In the genomic region with DNA sequence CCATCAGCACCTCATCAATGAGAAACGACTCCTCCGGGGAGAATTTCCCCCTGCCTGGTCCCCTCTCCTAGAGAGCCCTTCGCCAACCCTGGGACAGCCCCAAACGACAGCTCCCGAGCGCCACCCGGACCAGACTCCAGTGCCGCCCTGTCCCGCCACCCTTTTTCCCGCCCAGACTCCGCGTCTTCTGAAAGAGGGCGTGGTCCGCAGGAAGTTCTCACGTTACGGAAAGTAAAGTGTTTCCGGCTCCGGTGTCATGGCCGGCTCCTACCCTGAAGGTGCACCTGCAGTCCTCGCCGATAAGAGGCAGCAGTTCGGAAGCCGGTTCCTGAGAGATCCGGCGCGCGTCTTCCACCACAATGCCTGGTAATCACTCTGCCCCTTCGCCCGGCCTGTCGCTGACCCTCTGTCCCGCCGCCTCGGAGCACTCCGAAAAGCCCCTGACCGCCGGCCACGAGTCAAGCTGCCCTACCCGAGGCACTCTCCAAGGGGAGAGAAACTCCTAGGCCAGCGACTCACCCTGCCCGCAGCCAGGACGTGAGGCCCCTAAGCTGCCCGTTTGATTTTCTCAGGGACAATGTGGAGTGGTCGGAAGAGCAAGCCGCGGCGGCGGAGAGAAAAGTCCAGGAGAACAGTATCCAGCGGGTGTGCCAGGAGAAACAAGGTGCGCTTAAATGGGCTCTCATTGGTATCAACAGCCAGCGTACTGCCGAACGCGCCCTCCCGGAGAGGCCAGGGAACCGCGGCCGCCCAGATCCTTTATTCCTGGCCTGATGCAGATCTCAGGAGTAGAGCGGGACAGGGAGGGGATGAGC, we compare ENCODE assay signal across 8 cellular contexts. TPM values are rescaled to one million over a fixed set of nuclear protein-coding genes. Genes with fewer than 3 reads are reported as not detected.
DNase-seq lines count a peak whose midpoint lies in the region; ATAC-seq, FAIRE-seq and TF ChIP-seq lines count a peak whose summit lies in the region.
"Not testable (repeated sequence)": the region's sequence is repeated elsewhere in the genome, so short reads cannot be mapped to it uniquely, and the experiment has no call there.

A gene with protein sequence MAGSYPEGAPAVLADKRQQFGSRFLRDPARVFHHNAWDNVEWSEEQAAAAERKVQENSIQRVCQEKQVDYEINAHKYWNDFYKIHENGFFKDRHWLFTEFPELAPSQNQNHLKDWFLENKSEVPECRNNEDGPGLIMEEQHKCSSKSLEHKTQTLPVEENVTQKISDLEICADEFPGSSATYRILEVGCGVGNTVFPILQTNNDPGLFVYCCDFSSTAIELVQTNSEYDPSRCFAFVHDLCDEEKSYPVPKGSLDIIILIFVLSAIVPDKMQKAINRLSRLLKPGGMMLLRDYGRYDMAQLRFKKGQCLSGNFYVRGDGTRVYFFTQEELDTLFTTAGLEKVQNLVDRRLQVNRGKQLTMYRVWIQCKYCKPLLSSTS (plus strand): TSS at position 251 of the 815 bp plus-strand sequence. CDS start 6 bp downstream, at position 257.

- not testable (repeated sequence) for H3K27me3 ChIP-seq in WERI-Rb-1 (ENCODE audit: insufficient read depth, low read depth, severe bottlenecking); bronchial epithelial cell (ENCODE audit: control insufficient read depth, insufficient read depth, low read length); spleen (replicated peaks in 1 of 7)

- peak; percentile 25 for TF ChIP-seq CTCF in AG10803 (conservative IDR thresholded peaks at IDR 0.05; ENCODE audit: low read length)
- TF ChIP-seq CTCF in WERI-Rb-1 (IDR thresholded peaks at IDR 0.05; ENCODE audit: low read depth, low read length), result peak; percentile 63; the same call in 1 of the 2 replicates
- peak; percentile 56 for TF ChIP-seq CTCF in bronchial epithelial cell (IDR thresholded peaks at IDR 0.05; ENCODE audit: insufficient read depth, low read length, severe bottlenecking)
- peak in 9 of 11 experiments; percentile 12 to 67 (median 49) for TF ChIP-seq CTCF in spleen (IDR thresholded peaks at IDR 0.05 in 8 of 11, conservative IDR thresholded peaks at IDR 0.05 in 3 of 11)

- H3K36me3 ChIP-seq in WERI-Rb-1 (peaks cover 15% of the 10 kb centered on the region), spleen (peaks cover 0 to 24% (median 9%) of the 10 kb centered on the region in 6 donors)
- H3K36me3 ChIP-seq in bronchial epithelial cell (ENCODE audit: control insufficient read depth, insufficient read depth, low read length), result not testable (repeated sequence)

- not testable (repeated sequence) for H3K9me3 ChIP-seq in WERI-Rb-1 (ENCODE audit: severe bottlenecking); spleen

- peak; percentile 95 for ATAC-seq in HG03175 (IDR thresholded peaks at IDR 0.05; ENCODE audit: unreplicated experiment)

- WGBS in spleen, 5 donors, result 0% methylated on average over 53 to 58 of the region's 58 CpGs

- peaks cover 20 to 22% of the 10 kb centered on the region in 2 donors for H3K4me1 Mint-ChIP-seq in immature natural killer cell

- FAIRE-seq in bronchial epithelial cell (lab: Jason Lieb, UNC), result not testable (repeated sequence)

- intact Hi-C loops in spleen (cut with DNase I; ENCODE audit: low total_unique reads), result not testable (repeated sequence)

- peaks cover 3 to 35% (median 20%) of the 10 kb centered on the region in 6 donors for H3K4me1 ChIP-seq in spleen

- not testable (repeated sequence) for H3K36me3 Mint-ChIP-seq in immature natural killer cell

- peak within 1 kb of the TSS; percentile 82 for H3K27ac ChIP-seq in WERI-Rb-1
- H3K27ac ChIP-seq in spleen, result peak within 1 kb of the TSS; percentile 23 to 86 (median 73)

- TF ChIP-seq POLR2A in GM18951 (IDR thresholded peaks at IDR 0.05; ENCODE audit: extremely low read depth, insufficient read depth, insufficient read length) (peak; percentile 61), spleen (IDR thresholded peaks at IDR 0.05) (peak in 1 of 3 donors; percentile 14)

- H3K9me3 Mint-ChIP-seq in immature natural killer cell, result not testable (repeated sequence)

- peak within 1 kb of the TSS; percentile 80 to 95 (median 89) for H3K27ac Mint-ChIP-seq in immature natural killer cell

- H3K4me3 ChIP-seq in AG10803 (ENCODE audit: low read length), result peak within 1 kb of the TSS; percentile 76
- peak within 1 kb of the TSS; percentile 81 for H3K4me3 ChIP-seq in WERI-Rb-1 (ENCODE audit: low read depth, low read length)
- peak within 1 kb of the TSS; percentile 79 for H3K4me3 ChIP-seq in bronchial epithelial cell (ENCODE audit: low read depth, low read length)
- H3K4me3 ChIP-seq in spleen, result peak within 1 kb of the TSS; percentile 56 to 88 (median 76)

- H3K27me3 Mint-ChIP-seq in immature natural killer cell (ENCODE audit: low read depth in 3 of 3), result not testable (repeated sequence)

- DNase-seq in AG10803 (ENCODE audit: low read depth), result peak; percentile 76
- DNase-seq in NCI-H2227 (lab: John Stamatoyannopoulos, UW; ENCODE audit: unreplicated experiment), result peak; percentile 96
- peak; percentile 98 for DNase-seq in WERI-Rb-1
- DNase-seq in bronchial epithelial cell (ENCODE audit: low read depth), result peak; percentile 83
- DNase-seq in immature natural killer cell, result peak; percentile 76 to 79 (median 77)
- DNase-seq in spleen, result peak; percentile 94

- H3K4me3 Mint-ChIP-seq in immature natural killer cell, result peak within 1 kb of the TSS; percentile 93 to 99 (median 97)

- in situ Hi-C loops in GM18951 (cut with MboI; ENCODE audit: low sequenced_read_pairs, unreplicated experiment), result not testable (repeated sequence)

RNA-seq across cellular contexts. Expression of the gene that starts here (rescaled TPM):
- total RNA-seq in bronchial epithelial cell, result 21.3 and 30.0 TPM in 2 replicates
- 10 to 100 TPM in 2 of 3 donors, 1 to 10 TPM in 1; 7.5 to 14.8 (median 10.3) TPM for polyA plus RNA-seq in immature natural killer cell
- 10 to 100 TPM; 12.0 to 16.1 (median 13.1) TPM for total RNA-seq in spleen
- polyA plus RNA-seq in spleen, result 1 to 10 TPM; 3.8 to 8.1 (median 7.5) TPM

Comparison
In these comparisons a context has a peak if more than half of its experiments do, and no peak if none do; other contexts are left out.
1. Peak in every context shown above with its lines: DNase-seq, ATAC-seq, H3K4me3 ChIP-seq and H3K27ac ChIP-seq.